ENCODE assay signal across 9 cellular contexts in the genomic region with DNA sequence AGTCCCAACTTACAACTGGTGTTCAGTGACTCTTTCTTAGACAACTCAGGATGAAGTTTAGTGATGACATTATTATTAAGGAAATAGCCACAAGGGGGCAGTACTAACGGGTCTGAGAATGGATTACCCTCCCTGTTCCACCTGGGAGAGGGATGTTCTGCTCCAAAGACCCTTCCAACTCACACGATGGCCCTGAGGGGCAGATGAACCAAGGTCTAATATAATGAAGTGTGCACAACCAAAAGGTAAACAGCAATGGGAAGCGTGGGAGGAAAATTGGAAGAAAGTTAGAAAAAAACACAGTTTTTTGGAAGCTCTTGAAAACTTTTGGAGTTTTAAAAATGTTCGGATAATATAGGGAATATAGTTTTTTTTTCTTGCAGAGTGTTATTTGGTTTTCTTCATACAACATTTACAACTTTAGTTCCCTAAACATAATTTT. TPM values are rescaled to one million over a fixed set of nuclear protein-coding genes. Genes with fewer than 3 reads are reported as not detected.
A peak's percentile ranks its signal among the peaks of the same experiment; 100 is the strongest.
DNase-seq lines count a peak whose midpoint lies in the region; ATAC-seq and TF ChIP-seq lines count a peak whose summit lies in the region.
"Had no signal": no experiment of that assay in that cellular context is flagged by ENCODE, and none has a peak within 500 bp of the region (broad histone marks: within the 10 kb centered on the region; RNA-seq: fewer than 3 reads in every experiment).

No MANE protein-coding gene starts in this region.

- H3K27me3 ChIP-seq in Caco-2 (replicated peaks; ENCODE audit: control insufficient read depth, insufficient read depth, low read length): peaks cover 1% of the 10 kb centered on the region; the same call in 1 of the 2 replicates
- H3K27me3 ChIP-seq in GM23338 (ENCODE audit: insufficient read depth): no peaks in the 10 kb centered on the region
- H3K27me3 ChIP-seq in vagina: no peaks in the 10 kb centered on the region

- no peak overlapping the region for H3K4me2 ChIP-seq in GM23338

- no peak overlapping the region for H2AFZ ChIP-seq in GM23338

- H3K4me3 Mint-ChIP-seq in Caco-2 (ENCODE audit: unreplicated experiment) (no peak overlapping the region), GM23338 (no peak overlapping the region), brain (no peak overlapping the region)

- H3F3A ChIP-seq in GM23338 (replicated peaks; ENCODE audit: low read depth): no peaks in the 10 kb centered on the region

- H3K36me3 Mint-ChIP-seq in Caco-2 (ENCODE audit: insufficient read depth, unreplicated experiment): no peaks in the 10 kb centered on the region
- no peaks in the 10 kb centered on the region for H3K36me3 Mint-ChIP-seq in GM23338 (ENCODE audit: low read depth)
- H3K36me3 Mint-ChIP-seq in brain: no peaks in the 10 kb centered on the region

- ATAC-seq in GM23338 (peak; percentile 83), HG03342 (IDR thresholded peaks at IDR 0.05; ENCODE audit: unreplicated experiment) (no peak), HG03442 (IDR thresholded peaks at IDR 0.05; ENCODE audit: unreplicated experiment) (no peak)

- DNase-seq in Caco-2: peak in 1 of 2 experiments; percentile 74
- DNase-seq in GM23338 (ENCODE audit: low spot score): peak; percentile 89
- DNase-seq in NCI-H774 (lab: John Stamatoyannopoulos, UW): peak; percentile 9
- peak; percentile 69 for DNase-seq in left kidney (ENCODE audit: low read depth, low spot score)
- peak in 1 of 2 donors; percentile 40 for DNase-seq in vagina (ENCODE audit: extremely low spot score in 2 of 2)

- H3K27ac Mint-ChIP-seq in Caco-2 (ENCODE audit: unreplicated experiment): no peak overlapping the region
- H3K27ac Mint-ChIP-seq in GM23338: no peak overlapping the region
- peak overlapping the region in 2 of 5 experiments; percentile 1 to 7 for H3K27ac Mint-ChIP-seq in brain

- no TSS peak for BruUV-seq in Caco-2 (replicated peaks; lab: Mats Ljungman, UMichigan)

- no peaks in the 10 kb centered on the region for H3K9me3 ChIP-seq in Caco-2
- H3K9me3 ChIP-seq in vagina: no peaks in the 10 kb centered on the region

- no peaks in the 10 kb centered on the region for H3K4me1 ChIP-seq in Caco-2
- H3K4me1 ChIP-seq in GM23338 (ENCODE audit: insufficient read depth): no peaks in the 10 kb centered on the region
- H3K4me1 ChIP-seq in vagina: no peaks in the 10 kb centered on the region

- intact Hi-C loops in Caco-2 (cut with micrococcal nuclease; ENCODE audit: unreplicated experiment) (loop anchor here (2.0 kb wide), 1 partner anchor 105 kb away; no protein-coding TSS in a partner anchor), vagina (cut with DNase I) (no loop called here)

- TF ChIP-seq CTCF in Caco-2 (IDR thresholded peaks at IDR 0.05; ENCODE audit: insufficient read depth in 1 of 2, low read depth in 1 of 2, low read length in 1 of 2, severe bottlenecking in 1 of 2, unreplicated experiment in 1 of 2): peak; percentile 70 to 93
- peak; percentile 77 to 84 for TF ChIP-seq CTCF in GM23338 (conservative IDR thresholded peaks at IDR 0.05; ENCODE audit: low read depth in 2 of 2)
- TF ChIP-seq CTCF in brain (conservative IDR thresholded peaks at IDR 0.05): peak; percentile 67 to 78
- TF ChIP-seq CTCF in vagina (IDR thresholded peaks at IDR 0.05): peak; percentile 22 to 37 (median 35)

- H3K27me3 Mint-ChIP-seq in Caco-2 (ENCODE audit: insufficient read depth, unreplicated experiment) (peaks cover 18% of the 10 kb centered on the region), GM23338 (ENCODE audit: insufficient read depth, low read depth, poor library complexity) (no peaks in the 10 kb centered on the region), brain (peaks cover 8% of the 10 kb centered on the region)

- H3K9me3 Mint-ChIP-seq in Caco-2 (ENCODE audit: unreplicated experiment): no peaks in the 10 kb centered on the region
- no peaks in the 10 kb centered on the region for H3K9me3 Mint-ChIP-seq in GM23338
- H3K9me3 Mint-ChIP-seq in brain: no peaks in the 10 kb centered on the region

- H4K20me1 ChIP-seq in GM23338 (replicated peaks; ENCODE audit: insufficient read depth): no peaks in the 10 kb centered on the region

- H3K9me2 ChIP-seq in GM23338 (ENCODE audit: insufficient read depth): no peaks in the 10 kb centered on the region

- H3K27ac ChIP-seq in GM23338 (ENCODE audit: low read depth) (no peak overlapping the region), vagina (no peak overlapping the region)
- H3K27ac ChIP-seq: skin epidermis had no signal

- POLR2A ChIA-PET in Caco-2 (lab: Charles Lee): no interaction called here

- H3K4me1 Mint-ChIP-seq in Caco-2 (ENCODE audit: low read depth, unreplicated experiment): no peaks in the 10 kb centered on the region
- H3K4me1 Mint-ChIP-seq in GM23338: peaks cover 9% of the 10 kb centered on the region; the same call in 2 of the 3 replicates
- peaks cover 34% of the 10 kb centered on the region for H3K4me1 Mint-ChIP-seq in brain

- H3K4me3 ChIP-seq in Caco-2 (ENCODE audit: low read depth, low read length) (no peak overlapping the region), GM23338 (no peak overlapping the region), vagina (no peak overlapping the region)
- H3K4me3 ChIP-seq: skin epidermis had no signal

- CTCF ChIA-PET in Caco-2 (lab: Charles Lee): interaction anchor here (1.3 kb wide), 1 partner anchor 11 kb away, joined by 7 read pairs; no protein-coding TSS in a partner anchor

- no peaks in the 10 kb centered on the region for H3K79me2 ChIP-seq in GM23338 (replicated peaks; ENCODE audit: insufficient read depth)

- TF ChIP-seq POLR2A in vagina (IDR thresholded peaks at IDR 0.05): no peak

- H3K36me3 ChIP-seq in Caco-2 (ENCODE audit: control insufficient read depth, insufficient read depth, low read length): no peaks in the 10 kb centered on the region
- no peaks in the 10 kb centered on the region for H3K36me3 ChIP-seq in GM23338 (ENCODE audit: insufficient read depth)
- H3K36me3 ChIP-seq in vagina: no peaks in the 10 kb centered on the region

TF ChIP-seq in GM23338, 12 proteins besides CTCF, POLR2A, EP300 and RAD21:
- TF ChIP-seq, protein P1, sequence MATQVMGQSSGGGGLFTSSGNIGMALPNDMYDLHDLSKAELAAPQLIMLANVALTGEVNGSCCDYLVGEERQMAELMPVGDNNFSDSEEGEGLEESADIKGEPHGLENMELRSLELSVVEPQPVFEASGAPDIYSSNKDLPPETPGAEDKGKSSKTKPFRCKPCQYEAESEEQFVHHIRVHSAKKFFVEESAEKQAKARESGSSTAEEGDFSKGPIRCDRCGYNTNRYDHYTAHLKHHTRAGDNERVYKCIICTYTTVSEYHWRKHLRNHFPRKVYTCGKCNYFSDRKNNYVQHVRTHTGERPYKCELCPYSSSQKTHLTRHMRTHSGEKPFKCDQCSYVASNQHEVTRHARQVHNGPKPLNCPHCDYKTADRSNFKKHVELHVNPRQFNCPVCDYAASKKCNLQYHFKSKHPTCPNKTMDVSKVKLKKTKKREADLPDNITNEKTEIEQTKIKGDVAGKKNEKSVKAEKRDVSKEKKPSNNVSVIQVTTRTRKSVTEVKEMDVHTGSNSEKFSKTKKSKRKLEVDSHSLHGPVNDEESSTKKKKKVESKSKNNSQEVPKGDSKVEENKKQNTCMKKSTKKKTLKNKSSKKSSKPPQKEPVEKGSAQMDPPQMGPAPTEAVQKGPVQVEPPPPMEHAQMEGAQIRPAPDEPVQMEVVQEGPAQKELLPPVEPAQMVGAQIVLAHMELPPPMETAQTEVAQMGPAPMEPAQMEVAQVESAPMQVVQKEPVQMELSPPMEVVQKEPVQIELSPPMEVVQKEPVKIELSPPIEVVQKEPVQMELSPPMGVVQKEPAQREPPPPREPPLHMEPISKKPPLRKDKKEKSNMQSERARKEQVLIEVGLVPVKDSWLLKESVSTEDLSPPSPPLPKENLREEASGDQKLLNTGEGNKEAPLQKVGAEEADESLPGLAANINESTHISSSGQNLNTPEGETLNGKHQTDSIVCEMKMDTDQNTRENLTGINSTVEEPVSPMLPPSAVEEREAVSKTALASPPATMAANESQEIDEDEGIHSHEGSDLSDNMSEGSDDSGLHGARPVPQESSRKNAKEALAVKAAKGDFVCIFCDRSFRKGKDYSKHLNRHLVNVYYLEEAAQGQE (IDR thresholded peaks at IDR 0.05; ENCODE audit: unreplicated experiment): no peak
TF ChIP-seq in GM23338: peak in this region for 0.

RNA-seq across cellular contexts. Expression of a gene that starts 24.0 kb away (rescaled TPM):
- total RNA-seq in Caco-2 (2022) (not detected in 2 replicates), vagina (not detected)
- not detected in 2 replicates for total RNA-seq in GM23338 (2014; rRNA removed; shearing (Covaris generic))
- polyA plus RNA-seq in GM23338 (2016; fragmentation: Nextera tagmentation; extraction: Ambion mirVana) (not detected in 2 replicates), brain (ENCODE audit: insufficient read depth, low read depth, low replicate concordance) (not detected)

RNA-seq across cellular contexts. Expression of a gene that starts 42.1 kb away (rescaled TPM):
- 0.16 TPM in 1 of 2 replicates, not detected in the other for total RNA-seq in Caco-2 (2022)
- total RNA-seq in GM23338 (2014; rRNA removed; shearing (Covaris generic)): 0.23 and 0.56 TPM in 2 replicates
- polyA plus RNA-seq in GM23338 (2016; fragmentation: Nextera tagmentation; extraction: Ambion mirVana): 0.19 and 0.44 TPM in 2 replicates
- not detected for polyA plus RNA-seq in brain (ENCODE audit: insufficient read depth, low read depth, low replicate concordance)
- not detected for total RNA-seq in vagina
